In genomic region chr4:184282251-184282713, GRCh38 we compare ENCODE assay signal across 8 cellular contexts.
DNase-seq lines count a peak whose midpoint lies in the region; ATAC-seq lines count a peak whose summit lies in the region.

No MANE protein-coding gene starts in this region.

- DNase-seq in COR-L47 (lab: John Stamatoyannopoulos, UW) (peak; percentile 11), NAMALWA (ENCODE audit: low spot score) (peak; percentile 68), lung microvascular endothelial cell (ENCODE audit: low read depth in 2 of 2) (peak; percentile 21 to 50), cerebellar nuclear complex (lab: John Stamatoyannopoulos, UW) (no peak), KG1 (lab: John Stamatoyannopoulos, UW) (no peak)
- peak; percentile 82 for DNase-seq in activated naive CD4-positive, alpha-beta T cell treated with anti-CD3 and anti-CD28 coated beads for 36 hours

- ATAC-seq in GM21381 (IDR thresholded peaks at IDR 0.05; ENCODE audit: unreplicated experiment) (peak; percentile 30), GM18502 (IDR thresholded peaks at IDR 0.05; ENCODE audit: poor library complexity, unreplicated experiment) (no peak)

- intact Hi-C loops in activated naive CD4-positive, alpha-beta T cell treated with anti-CD3 and anti-CD28 coated beads for 36 hours (cut with micrococcal nuclease), result loop anchor here (1.0 to 10.0 kb wide), 6 partner anchors 136 to 683 kb away; partner anchors contain the start of gene IRF2

- peaks cover 2% of the 10 kb centered on the region for H3K36me3 Mint-ChIP-seq in activated naive CD4-positive, alpha-beta T cell treated with anti-CD3 and anti-CD28 coated beads for 36 hours (ENCODE audit: low read depth)

- H3K27me3 Mint-ChIP-seq in activated naive CD4-positive, alpha-beta T cell treated with anti-CD3 and anti-CD28 coated beads for 36 hours (ENCODE audit: low read depth), result peaks cover 4% of the 10 kb centered on the region

- peaks cover 3% of the 10 kb centered on the region for H3K9me3 Mint-ChIP-seq in activated naive CD4-positive, alpha-beta T cell treated with anti-CD3 and anti-CD28 coated beads for 36 hours

- peak overlapping the region; percentile 85 for H3K27ac Mint-ChIP-seq in activated naive CD4-positive, alpha-beta T cell treated with anti-CD3 and anti-CD28 coated beads for 36 hours

- H3K4me3 Mint-ChIP-seq in activated naive CD4-positive, alpha-beta T cell treated with anti-CD3 and anti-CD28 coated beads for 36 hours, result no peak overlapping the region

- peaks cover 64% of the 10 kb centered on the region for H3K4me1 Mint-ChIP-seq in activated naive CD4-positive, alpha-beta T cell treated with anti-CD3 and anti-CD28 coated beads for 36 hours (ENCODE audit: low read depth)

- CTCF ChIA-PET in activated naive CD4-positive, alpha-beta T cell treated with anti-CD3 and anti-CD28 coated beads for 36 hours (lab: Charles Lee), result interaction anchor here (0.6 to 7.3 kb wide), 14 partner anchors 9 to 254 kb away, joined by 3 to 131 read pairs (median 4); no protein-coding TSS in a partner anchor

Comparison
In these comparisons a context has a peak if more than half of its experiments do, and no peak if none do; other contexts are left out.
1. DNase-seq: peak in COR-L47 (single experiment), NAMALWA (single experiment), activated naive CD4-positive, alpha-beta T cell treated with anti-CD3 and anti-CD28 coated beads for 36 hours (single experiment) and lung microvascular endothelial cell (2 of 2); none in cerebellar nuclear complex (0 of 2) and KG1 (single experiment).